8 cellular contexts compared by ENCODE assay signal in the genomic region with DNA sequence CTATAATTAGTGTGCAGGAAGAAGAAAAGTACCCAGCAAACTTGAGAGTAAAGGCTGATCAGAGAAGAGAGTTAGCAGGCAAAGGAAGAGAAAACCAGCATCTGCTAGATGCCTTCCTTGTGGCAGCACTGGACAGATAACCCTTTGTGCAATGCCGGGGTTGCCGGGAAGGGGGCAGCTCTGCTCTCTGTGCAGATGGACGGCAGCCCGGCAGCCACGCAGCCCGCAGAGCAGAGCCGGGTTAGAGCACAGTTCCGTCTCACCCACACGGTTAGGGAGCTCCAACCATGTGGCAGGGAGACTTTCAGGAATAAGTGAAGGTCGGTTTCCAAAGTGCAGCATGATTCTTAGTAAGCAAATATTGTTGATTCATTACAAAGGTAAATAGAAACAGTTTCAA.
DNase-seq lines count a peak whose midpoint lies in the region; ATAC-seq and TF ChIP-seq lines count a peak whose summit lies in the region.

No MANE protein-coding gene starts in this region.

- H3K27me3 ChIP-seq in Peyer's patch (no peaks in the 10 kb centered on the region), fibroblast of lung (ENCODE audit: control insufficient read depth, insufficient read depth, low read length) (no peaks in the 10 kb centered on the region), neutrophil (no peaks in the 10 kb centered on the region), gastroesophageal sphincter (no peaks in the 10 kb centered on the region)

- H3K27ac ChIP-seq in Peyer's patch (no peak overlapping the region), fibroblast of lung (ENCODE audit: insufficient read depth, low read length) (no peak overlapping the region), neutrophil (peak overlapping the region; percentile 32), gastroesophageal sphincter (no peak overlapping the region)

- no peak for TF ChIP-seq EP300 in gastroesophageal sphincter (IDR thresholded peaks at IDR 0.05)

- no peaks in the 10 kb centered on the region for H4K20me1 ChIP-seq in fibroblast of lung (ENCODE audit: control insufficient read depth, extremely low read depth, insufficient read depth, low read length)

- no peak overlapping the region for H3K4me2 ChIP-seq in fibroblast of lung (ENCODE audit: extremely low read depth, insufficient read depth, low read length)

- DNase-seq in EH (ENCODE audit: low read depth) (peak; percentile 20), Peyer's patch (peak in 2 of 3 donors; percentile 21 to 60), fibroblast of lung (ENCODE audit: low read depth in 2 of 2) (peak; percentile 8 to 36), NCI-H187 (lab: John Stamatoyannopoulos, UW) (no peak)

- 43 to 80% methylated on average over 2 to 6 of the region's 10 CpGs for WGBS in gastroesophageal sphincter (ENCODE audit: low coverage in 1 of 2), 2 donors

- no peak overlapping the region for H3K4me3 ChIP-seq in Peyer's patch
- H3K4me3 ChIP-seq in fibroblast of lung (replicated peaks in 1 of 4; ENCODE audit: control extremely low read depth in 1 of 4, insufficient read depth in 1 of 4, low read depth in 3 of 4, low read length in 4 of 4), result no peak overlapping the region
- peak overlapping the region; percentile 29 to 32 for H3K4me3 ChIP-seq in neutrophil (ENCODE audit: low read depth in 1 of 2, low read length in 1 of 2)
- H3K4me3 ChIP-seq in gastroesophageal sphincter, result no peak overlapping the region

- no peaks in the 10 kb centered on the region for H3K79me2 ChIP-seq in fibroblast of lung (ENCODE audit: control insufficient read depth, insufficient read depth, low read length)

- TF ChIP-seq CTCF in Peyer's patch (IDR thresholded peaks at IDR 0.05), result peak in 4 of 6 experiments; percentile 21 to 52 (median 30)
- peak; percentile 20 to 55 for TF ChIP-seq CTCF in fibroblast of lung (conservative IDR thresholded peaks at IDR 0.05 in 1 of 2, IDR thresholded peaks at IDR 0.05 in 1 of 2; ENCODE audit: low read depth in 1 of 2, low read length in 2 of 2)
- TF ChIP-seq CTCF in neutrophil (IDR thresholded peaks at IDR 0.05), result peak; percentile 52
- TF ChIP-seq CTCF in gastroesophageal sphincter (IDR thresholded peaks at IDR 0.05), result peak in 1 of 4 experiments; percentile 21

- ATAC-seq in GM21737 (IDR thresholded peaks at IDR 0.05; ENCODE audit: unreplicated experiment), result peak; percentile 64
- no peak for ATAC-seq in gastroesophageal sphincter
- ATAC-seq in GM18520 (IDR thresholded peaks at IDR 0.05; ENCODE audit: unreplicated experiment), result no peak

- H3K4me1 ChIP-seq in Peyer's patch (no peaks in the 10 kb centered on the region), fibroblast of lung (ENCODE audit: control insufficient read depth, extremely low read depth, insufficient read depth, low read length) (no peaks in the 10 kb centered on the region), neutrophil (ENCODE audit: control insufficient read depth in 1 of 2, insufficient read depth in 1 of 2, low read depth in 1 of 2, low read length in 1 of 2) (peaks cover 24 to 47% of the 10 kb centered on the region in 2 experiments), gastroesophageal sphincter (no peaks in the 10 kb centered on the region)

- H3K9me3 ChIP-seq in Peyer's patch, result peaks cover 0 to 2% (median 0%) of the 10 kb centered on the region in 4 donors
- H3K9me3 ChIP-seq in fibroblast of lung (ENCODE audit: control insufficient read depth, insufficient read depth, low read depth, low read length), result no peaks in the 10 kb centered on the region
- no peaks in the 10 kb centered on the region for H3K9me3 ChIP-seq in neutrophil
- peaks cover 0 to 14% (median 0%) of the 10 kb centered on the region in 3 donors for H3K9me3 ChIP-seq in gastroesophageal sphincter

- H2AFZ ChIP-seq in fibroblast of lung (ENCODE audit: low read length), result no peak overlapping the region

- TF ChIP-seq POLR2A in Peyer's patch (IDR thresholded peaks at IDR 0.05), result no peak
- no peak for TF ChIP-seq POLR2A in gastroesophageal sphincter (IDR thresholded peaks at IDR 0.05)

- H3K36me3 ChIP-seq in Peyer's patch (no peaks in the 10 kb centered on the region), fibroblast of lung (ENCODE audit: control insufficient read depth, insufficient read depth, low read length) (no peaks in the 10 kb centered on the region), neutrophil (peaks cover 5% of the 10 kb centered on the region), gastroesophageal sphincter (no peaks in the 10 kb centered on the region)

- H3K9ac ChIP-seq in fibroblast of lung (ENCODE audit: insufficient read depth, low read length), result no peak overlapping the region

Comparison
In these comparisons a context has a peak if more than half of its experiments do, and no peak if none do; other contexts are left out.
1. DNase-seq: peak in EH (single experiment), Peyer's patch (2 of 3) and fibroblast of lung (2 of 2); none in NCI-H187 (0 of 2).
2. H3K4me3 ChIP-seq: peak in neutrophil (2 of 2); none in Peyer's patch (0 of 4), fibroblast of lung (0 of 4) and gastroesophageal sphincter (0 of 2).